Comparison of ENCODE assay signal across 23 cellular contexts in genomic region chr5:16072616-16073015, GRCh38.
"Had no signal": no experiment of that assay in that cellular context is flagged by ENCODE, and none has a peak within 500 bp of the region (broad histone marks: within the 10 kb centered on the region; RNA-seq: fewer than 3 reads in every experiment).

No MANE protein-coding gene starts in this region.

- ATAC-seq: effector memory CD8-positive, alpha-beta T cell; esophagus mucosa; foreskin keratinocyte; gastrocnemius medialis; gastroesophageal sphincter; heart left ventricle; heart right ventricle had no signal

- H3K36me3 ChIP-seq: colonic mucosa, esophagus muscularis mucosa, esophagus squamous epithelium, gastrocnemius medialis, gastroesophageal sphincter, heart left ventricle, heart right ventricle had no signal

- H3K4me3 ChIP-seq: colonic mucosa, coronary artery, dorsolateral prefrontal cortex, esophagus muscularis mucosa, esophagus squamous epithelium, gastrocnemius medialis, gastroesophageal sphincter, heart left ventricle, heart right ventricle had no signal

- H3K27ac ChIP-seq: colonic mucosa, coronary artery, dorsolateral prefrontal cortex, epithelial cell of prostate, esophagus muscularis mucosa, esophagus squamous epithelium, foreskin keratinocyte, gastrocnemius medialis, gastroesophageal sphincter, heart left ventricle, heart right ventricle had no signal

- DNase-seq: colonic mucosa; cortex of kidney; dermis blood vessel endothelial cell; dorsolateral prefrontal cortex; effector CD4-positive, alpha-beta T cell; effector CD8-positive, alpha-beta T cell; effector memory CD4-positive, alpha-beta T cell; effector memory CD8-positive, alpha-beta T cell; endodermal cell; erythroblast; esophagus squamous epithelium; foreskin fibroblast; foreskin keratinocyte; foreskin melanocyte; gastrocnemius medialis; glutamatergic neuron; heart left ventricle; heart right ventricle had no signal

- H3K27me3 ChIP-seq: colonic mucosa, dorsolateral prefrontal cortex, esophagus muscularis mucosa, esophagus squamous epithelium, foreskin keratinocyte, gastrocnemius medialis, heart left ventricle, heart right ventricle had no signal

- H3K4me1 ChIP-seq: colonic mucosa, esophagus muscularis mucosa, esophagus squamous epithelium, foreskin keratinocyte, gastrocnemius medialis, gastroesophageal sphincter, heart left ventricle, heart right ventricle had no signal

- H3K9me3 ChIP-seq: colonic mucosa, esophagus muscularis mucosa, esophagus squamous epithelium, gastrocnemius medialis, gastroesophageal sphincter, heart left ventricle, heart right ventricle had no signal
